In the genomic region with DNA sequence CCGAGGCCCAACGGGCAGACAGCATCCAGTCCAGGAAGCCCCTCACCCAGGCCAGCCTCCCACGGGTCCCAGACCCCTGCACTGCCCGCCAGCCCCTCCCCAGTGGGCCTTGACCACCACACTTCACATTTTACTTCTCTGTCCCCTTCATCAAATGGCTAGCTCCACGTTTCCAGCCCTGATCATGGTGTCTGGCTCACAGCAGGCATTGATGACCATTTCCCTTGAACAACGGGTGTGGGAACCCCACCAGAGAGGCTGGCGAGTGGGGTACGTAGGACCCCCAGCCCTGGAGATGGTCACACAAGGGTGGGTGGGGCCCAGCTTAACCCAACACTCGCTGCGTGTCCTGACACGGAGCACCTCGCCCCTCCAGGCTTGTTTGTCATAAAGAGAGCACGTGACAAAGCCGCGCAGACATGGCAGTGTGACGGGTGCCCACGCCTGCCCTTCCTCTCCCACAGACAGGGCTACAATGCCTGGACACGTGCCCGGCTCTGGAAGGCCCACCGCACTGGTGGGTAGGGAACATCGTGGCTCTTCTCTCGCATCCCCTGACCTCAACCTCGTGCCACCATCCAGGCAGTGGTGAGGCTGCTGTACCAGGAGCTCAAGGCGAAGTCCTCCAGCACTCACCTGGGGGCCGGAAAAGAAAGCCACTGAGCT, we compare ENCODE assay signal across 16 cellular contexts.
"Had no signal": no experiment of that assay in that cellular context is flagged by ENCODE, and none has a peak within 500 bp of the region (broad histone marks: within the 10 kb centered on the region; RNA-seq: fewer than 3 reads in every experiment).

No MANE protein-coding gene starts in this region.

- H3K4me3 ChIP-seq: coronary artery, esophagus muscularis mucosa, gastroesophageal sphincter, prostate gland, smooth muscle cell, thoracic aorta, upper lobe of left lung had no signal

- H3K27ac Mint-ChIP-seq: stimulated activated memory B cell treated with anti-CD40 and anti-IgM and Interleukin-4, amounts not matched to agents 10 μg/mL and 1 μg/mL and 100 μg/mL, for 72 hours had no signal

- H3K4me3 Mint-ChIP-seq: central memory CD8-positive, alpha-beta T cell; neural crest cell; stimulated activated memory B cell treated with anti-CD40 and anti-IgM and Interleukin-4, amounts not matched to agents 10 μg/mL and 1 μg/mL and 100 μg/mL, for 72 hours had no signal

- ATAC-seq: gastroesophageal sphincter; stimulated activated memory B cell treated with anti-CD40 and anti-IgM and Interleukin-4, amounts not matched to agents 10 μg/mL and 1 μg/mL and 100 μg/mL, for 72 hours had no signal

- H3K27me3 Mint-ChIP-seq: central memory CD8-positive, alpha-beta T cell; naive B cell; stimulated activated memory B cell treated with anti-CD40 and anti-IgM and Interleukin-4, amounts not matched to agents 10 μg/mL and 1 μg/mL and 100 μg/mL, for 72 hours had no signal

- H3K36me3 ChIP-seq: brain microvascular endothelial cell, prostate gland, thoracic aorta, upper lobe of left lung, WERI-Rb-1 had no signal

- H3K4me1 ChIP-seq: esophagus muscularis mucosa, gastroesophageal sphincter, prostate gland, upper lobe of left lung had no signal

- H3K27me3 ChIP-seq: brain microvascular endothelial cell, esophagus muscularis mucosa, gastroesophageal sphincter, upper lobe of left lung had no signal

- DNase-seq: activated CD4-positive, alpha-beta T cell treated with anti-CD3 and anti-CD28 coated beads, Interleukin-2, amount 50 U/mL, for 4 hours; activated naive CD4-positive, alpha-beta T cell; brain microvascular endothelial cell; naive B cell; stimulated activated CD4-positive, alpha-beta T cell treated with anti-CD3 and anti-CD28 coated beads, Interleukin-4, amount 100 ng/mL, for 4 hours; WERI-Rb-1 had no signal

- H3K27ac ChIP-seq: brain microvascular endothelial cell, coronary artery, esophagus muscularis mucosa, gastroesophageal sphincter, prostate gland, thoracic aorta, upper lobe of left lung, WERI-Rb-1 had no signal

- H3K9me3 ChIP-seq: esophagus muscularis mucosa, gastroesophageal sphincter, prostate gland, thoracic aorta, upper lobe of left lung had no signal
